ENCODE assay signal across 26 cellular contexts in genomic region chr9:9305600-9305999, GRCh38.
"Had no signal": no experiment of that assay in that cellular context is flagged by ENCODE, and none has a peak within 500 bp of the region (broad histone marks: within the 10 kb centered on the region; RNA-seq: fewer than 3 reads in every experiment).

No MANE protein-coding gene starts in this region.

- H3K9me3 ChIP-seq: esophagus squamous epithelium, gastrocnemius medialis, left lung, lower lobe of right lung, mucosa of descending colon had no signal

- H3K27ac ChIP-seq: epithelial cell of prostate, esophagus squamous epithelium, gastrocnemius medialis, heart right ventricle, left lung, lower lobe of right lung had no signal

- H3K27me3 ChIP-seq: esophagus squamous epithelium, gastrocnemius medialis, heart right ventricle, left lung had no signal

- H3K36me3 ChIP-seq: esophagus squamous epithelium, gastrocnemius medialis, heart right ventricle, left lung, lower lobe of right lung had no signal

- DNase-seq: cortex of kidney; effector CD8-positive, alpha-beta T cell; effector memory CD8-positive, alpha-beta T cell; endodermal cell; erythroblast; esophagus squamous epithelium; foreskin fibroblast; foreskin melanocyte; gastrocnemius medialis; glutamatergic neuron; head of caudate nucleus; heart right ventricle; hippocampal formation; left cardiac atrium; left ventricle myocardium superior; lower lobe of right lung; mesenchymal stem cell; mucosa of descending colon; naive B cell; naive thymus-derived CD8-positive, alpha-beta T cell had no signal

- H3K4me1 ChIP-seq: esophagus squamous epithelium, gastrocnemius medialis, heart right ventricle, left lung, lower lobe of right lung had no signal

- FAIRE-seq: endometrium, islet of Langerhans, keratinocyte had no signal

- ATAC-seq: effector memory CD8-positive, alpha-beta T cell; esophagus mucosa; gastrocnemius medialis; heart right ventricle; left cardiac atrium; left lung; left ventricle myocardium superior; lower lobe of right lung; mucosa of descending colon; naive thymus-derived CD8-positive, alpha-beta T cell had no signal

- H3K4me3 ChIP-seq: esophagus squamous epithelium, gastrocnemius medialis, heart right ventricle, left lung, lower lobe of right lung, mucosa of descending colon had no signal
